Comparison of ENCODE assay signal across 8 cellular contexts in the genomic region with DNA sequence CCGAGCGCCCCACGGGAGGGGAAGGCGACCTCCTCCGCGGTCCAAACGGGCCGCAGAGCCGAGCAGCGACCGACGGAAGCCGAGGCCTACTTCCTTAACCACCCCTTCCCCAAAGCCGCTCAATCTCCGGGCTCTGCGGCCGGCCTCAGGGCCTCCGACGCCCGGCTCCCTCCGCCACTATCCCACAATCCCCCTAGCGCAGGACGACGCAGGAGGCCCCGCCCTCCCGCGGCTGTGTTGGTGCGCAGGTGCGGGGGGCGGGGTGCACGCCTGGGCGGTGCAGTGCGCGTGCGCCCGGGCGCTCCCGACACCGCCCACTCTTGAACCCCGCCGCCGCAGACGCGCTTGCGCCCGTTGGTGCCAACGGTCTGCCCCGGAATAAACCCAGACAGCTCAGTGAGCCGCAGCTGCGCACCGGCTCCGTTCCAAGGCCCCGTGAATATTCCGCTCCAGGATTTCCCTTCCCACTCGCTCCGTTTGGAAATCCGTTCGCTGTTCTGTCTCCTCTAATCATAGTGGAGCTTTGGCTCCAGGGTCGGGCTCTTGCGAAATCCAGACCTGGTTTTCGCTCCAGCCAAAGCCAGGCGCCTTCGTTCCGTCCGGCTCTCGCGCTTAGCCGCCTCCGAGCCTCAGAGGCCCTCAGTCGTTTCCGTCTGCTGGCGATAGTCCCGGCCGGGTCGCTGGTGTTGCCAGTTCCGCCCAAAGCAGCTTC. TPM values are rescaled to one million over a fixed set of nuclear protein-coding genes. Genes with fewer than 3 reads are reported as not detected.
DNase-seq lines count a peak whose midpoint lies in the region; ATAC-seq, FAIRE-seq and TF ChIP-seq lines count a peak whose summit lies in the region.

A gene with protein sequence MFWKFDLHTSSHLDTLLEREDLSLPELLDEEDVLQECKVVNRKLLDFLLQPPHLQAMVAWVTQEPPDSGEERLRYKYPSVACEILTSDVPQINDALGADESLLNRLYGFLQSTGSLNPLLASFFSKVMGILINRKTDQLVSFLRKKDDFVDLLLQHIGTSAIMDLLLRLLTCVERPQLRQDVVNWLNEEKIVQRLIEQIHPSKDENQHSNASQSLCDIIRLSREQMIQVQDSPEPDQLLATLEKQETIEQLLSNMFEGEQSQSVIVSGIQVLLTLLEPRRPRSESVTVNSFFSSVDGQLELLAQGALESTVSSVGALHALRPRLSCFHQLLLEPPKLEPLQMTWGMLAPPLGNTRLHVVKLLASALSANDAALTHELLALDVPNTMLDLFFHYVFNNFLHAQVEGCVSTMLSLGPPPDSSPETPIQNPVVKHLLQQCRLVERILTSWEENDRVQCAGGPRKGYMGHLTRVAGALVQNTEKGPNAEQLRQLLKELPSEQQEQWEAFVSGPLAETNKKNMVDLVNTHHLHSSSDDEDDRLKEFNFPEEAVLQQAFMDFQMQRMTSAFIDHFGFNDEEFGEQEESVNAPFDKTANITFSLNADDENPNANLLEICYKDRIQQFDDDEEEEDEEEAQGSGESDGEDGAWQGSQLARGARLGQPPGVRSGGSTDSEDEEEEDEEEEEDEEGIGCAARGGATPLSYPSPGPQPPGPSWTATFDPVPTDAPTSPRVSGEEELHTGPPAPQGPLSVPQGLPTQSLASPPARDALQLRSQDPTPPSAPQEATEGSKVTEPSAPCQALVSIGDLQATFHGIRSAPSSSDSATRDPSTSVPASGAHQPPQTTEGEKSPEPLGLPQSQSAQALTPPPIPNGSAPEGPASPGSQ (minus strand): TSS at position 190 of the 712 bp plus-strand sequence. CDS start 11,914 bp downstream, outside the sequence.

- H3K27ac ChIP-seq in small intestine (ENCODE audit: low read depth in 1 of 2, low read length in 1 of 2): peak within 1 kb of the TSS; percentile 93 to 97

- 0% methylated on average over 66 to 76 of the region's 76 CpGs for WGBS in small intestine, 3 donors

- FAIRE-seq in bronchial epithelial cell (lab: Jason Lieb, UNC): no peak
- FAIRE-seq in small intestine (lab: Jason Lieb, UNC): no peak

- H3K27me3 ChIP-seq in bronchial epithelial cell (ENCODE audit: control insufficient read depth, insufficient read depth, low read length) (no peaks in the 10 kb centered on the region), small intestine (ENCODE audit: control insufficient read depth in 2 of 2, insufficient read depth in 2 of 2, low read length in 2 of 2) (no peaks in the 10 kb centered on the region)

- POLR2A ChIA-PET in AG04449 (lab: Yijun Ruan, JAX): interaction anchor here (0.7 to 2.3 kb wide), 16 partner anchors 10 to 218 kb away, joined by 3 to 22 read pairs (median 4); a partner anchor contains a TSS

- CTCF ChIA-PET in AG04449 (lab: Yijun Ruan, JAX): interaction anchor here (0.6 to 1.9 kb wide), 10 partner anchors 9 to 208 kb away, joined by 3 to 7 read pairs (median 4); no protein-coding TSS in a partner anchor

- H3K4me3 ChIP-seq in AG04449 (ENCODE audit: low read depth, low read length) (peak within 1 kb of the TSS; percentile 92), WI38 (ENCODE audit: low read depth, low read length) (peak within 1 kb of the TSS; percentile 74), bronchial epithelial cell (ENCODE audit: low read depth, low read length) (peak within 1 kb of the TSS; percentile 88), small intestine (ENCODE audit: low read depth in 1 of 2, low read length in 2 of 2) (peak within 1 kb of the TSS; percentile 61 to 88)

- peaks cover 4% of the 10 kb centered on the region for H3K36me3 ChIP-seq in bronchial epithelial cell (ENCODE audit: control insufficient read depth, insufficient read depth, low read length)
- H3K36me3 ChIP-seq in small intestine (ENCODE audit: control insufficient read depth in 2 of 2, insufficient read depth in 2 of 2, low read length in 2 of 2): no peaks in the 10 kb centered on the region

- peak; percentile 97 for DNase-seq in AG04449 (ENCODE audit: low read depth, low spot score)
- DNase-seq in NCI-H2227 treated with DMSO at 0.1 percent for 48 hours (lab: John Stamatoyannopoulos, UW): peak; percentile 100
- DNase-seq in bronchial epithelial cell (ENCODE audit: low read depth): peak; percentile 96
- peak; percentile 100 for DNase-seq in iPS-NIHi11 (ENCODE audit: low spot score)
- DNase-seq in small intestine: peak; percentile 98

- peak; percentile 71 for ATAC-seq in GM18907 (IDR thresholded peaks at IDR 0.05; ENCODE audit: unreplicated experiment)
- ATAC-seq in HG03159 (IDR thresholded peaks at IDR 0.05; ENCODE audit: unreplicated experiment): peak; percentile 64

- no peaks in the 10 kb centered on the region for H3K9me3 ChIP-seq in small intestine (ENCODE audit: control insufficient read depth, low read depth)

- peaks cover 3 to 12% of the 10 kb centered on the region in 2 donors for H3K4me1 ChIP-seq in small intestine (ENCODE audit: control insufficient read depth in 2 of 2, insufficient read depth in 1 of 2, low read depth in 1 of 2, low read length in 1 of 2)

- TF ChIP-seq CTCF in AG04449 (IDR thresholded peaks at IDR 0.05; ENCODE audit: insufficient read depth, low read length, missing control alignments) (no peak), WI38 (IDR thresholded peaks at IDR 0.05; ENCODE audit: low read depth, low read length) (no peak), bronchial epithelial cell (IDR thresholded peaks at IDR 0.05; ENCODE audit: insufficient read depth, low read length, severe bottlenecking) (no peak)

RNA-seq across cellular contexts. Expression of the gene that starts here (rescaled TPM):
- 15.5 and 27.1 TPM in 2 replicates for total RNA-seq in bronchial epithelial cell
- polyA plus RNA-seq in small intestine: 10 to 100 TPM; 43.4 to 51.1 (median 46.7) TPM

Comparison
In these comparisons a context has a peak if more than half of its experiments do, and no peak if none do; other contexts are left out.
1. Peak in every context shown above with its lines: DNase-seq, ATAC-seq, H3K4me3 ChIP-seq and H3K27ac ChIP-seq.